22 cellular contexts compared by ENCODE assay signal in genomic region chr7:82312646-82313045, GRCh38.
A peak's percentile ranks its signal among the peaks of the same experiment; 100 is the strongest.
DNase-seq lines count a peak whose midpoint lies in the region; ATAC-seq and TF ChIP-seq lines count a peak whose summit lies in the region.
"Had no signal": no experiment of that assay in that cellular context is flagged by ENCODE, and none has a peak within 500 bp of the region (broad histone marks: within the 10 kb centered on the region; RNA-seq: fewer than 3 reads in every experiment).

No MANE protein-coding gene starts in this region.

- peak overlapping the region; percentile 44; the same call in 1 of the 2 replicates for H3K27ac Mint-ChIP-seq in GM23338
- H3K27ac Mint-ChIP-seq: B cell, CD14-positive monocyte had no signal

- no peak overlapping the region for H2AFZ ChIP-seq in GM23338
- H2AFZ ChIP-seq: GM23248 had no signal

- no peak for TF ChIP-seq CTCF in GM23338 (conservative IDR thresholded peaks at IDR 0.05; ENCODE audit: low read depth in 2 of 2)

- H3K9me3 Mint-ChIP-seq in GM23338 = peaks cover 12% of the 10 kb centered on the region

- H3K36me3 ChIP-seq in GM23338 (ENCODE audit: insufficient read depth) (no peaks in the 10 kb centered on the region), HUES6 (ENCODE audit: control insufficient read depth, insufficient read depth, low read length) (no peaks in the 10 kb centered on the region), NT2/D1 (ENCODE audit: insufficient read depth, insufficient read length, low read length) (no peaks in the 10 kb centered on the region)
- H3K36me3 ChIP-seq: SJSA1 had no signal

- DNase-seq in GM23338 (ENCODE audit: low spot score) (peak; percentile 70), NT2/D1 (ENCODE audit: low read depth, low spot score) (peak; percentile 57), iPS DF 19.7 (ENCODE audit: low read depth, low spot score) (peak; percentile 30)
- DNase-seq in activated effector memory CD4-positive, alpha-beta T cell treated with anti-CD3 and anti-CD28 coated beads, Interleukin-2, amount 50 U/mL, for 16 hours = no peak
- no peak for DNase-seq in NK-92 treated with Interleukin-12 subunit alpha and Interleukin-12 subunit beta, amount 100 ng/mL, for 24 hours (lab: John Stamatoyannopoulos, UW)
- DNase-seq: EL, GF-D8, GM23248, Karpas-422, MV-4-11, NCI-H1105 treated with DMSO at 0.1 percent for 48 hours, NCI-H187 treated with DMSO at 0.1 percent for 48 hours, NCI-H2107, NCI-H446, NCI-H526 had no signal

- no peaks in the 10 kb centered on the region; the same call in 1 of the 2 replicates for H3K79me2 ChIP-seq in GM23338 (replicated peaks; ENCODE audit: insufficient read depth)

- H3K4me1 ChIP-seq in GM23338 (ENCODE audit: insufficient read depth) = peaks cover 36% of the 10 kb centered on the region
- H3K4me1 ChIP-seq in HUES6 (ENCODE audit: control insufficient read depth, insufficient read depth, low read length) = peaks cover 36% of the 10 kb centered on the region
- no peaks in the 10 kb centered on the region for H3K4me1 ChIP-seq in NT2/D1 (ENCODE audit: insufficient read depth, insufficient read length)
- H3K4me1 ChIP-seq: SJSA1 had no signal

- H3K27me3 Mint-ChIP-seq in GM23338 (ENCODE audit: insufficient read depth, low read depth, poor library complexity) = peaks cover 3% of the 10 kb centered on the region
- H3K27me3 Mint-ChIP-seq: B cell had no signal

- H3F3A ChIP-seq in GM23338 (replicated peaks; ENCODE audit: low read depth) = no peaks in the 10 kb centered on the region

- H3K9me3 ChIP-seq in HUES6 (ENCODE audit: control insufficient read depth, insufficient read depth, low read depth, low read length) (peaks cover 3% of the 10 kb centered on the region; the same call in 1 of the 2 replicates), NT2/D1 (ENCODE audit: insufficient read depth, low read length) (peaks cover 5% of the 10 kb centered on the region; the same call in 1 of the 2 replicates)
- H3K9me3 ChIP-seq: A549, SJSA1 had no signal

- peaks cover 4% of the 10 kb centered on the region; the same call in 1 of the 2 replicates for H3K9me2 ChIP-seq in GM23338 (ENCODE audit: insufficient read depth)

- H3K4me2 ChIP-seq in GM23338 = peak overlapping the region; percentile 48
- H3K4me2 ChIP-seq: A549 had no signal

- no peak overlapping the region for H3K9ac ChIP-seq in HUES6 (ENCODE audit: low read length)
- no peak overlapping the region for H3K9ac ChIP-seq in NT2/D1 (ENCODE audit: insufficient read length, low read depth)
- H3K9ac ChIP-seq: GM23248 had no signal

- H3K27me3 ChIP-seq in GM23338 (ENCODE audit: insufficient read depth) = no peaks in the 10 kb centered on the region
- no peaks in the 10 kb centered on the region for H3K27me3 ChIP-seq in HUES6 (ENCODE audit: control insufficient read depth, insufficient read depth, low read length)
- H3K27me3 ChIP-seq in NT2/D1 (ENCODE audit: insufficient read depth, insufficient read length) = no peaks in the 10 kb centered on the region
- H3K27me3 ChIP-seq: SJSA1 had no signal

- H3K4me3 ChIP-seq in GM23338 (no peak overlapping the region), HUES6 (ENCODE audit: low read depth, low read length) (no peak overlapping the region), NT2/D1 (ENCODE audit: insufficient read length, low read depth) (no peak overlapping the region)
- H3K4me3 ChIP-seq: A549, GM23248, SJSA1 had no signal

- H3K36me3 Mint-ChIP-seq in GM23338 (ENCODE audit: low read depth) = peaks cover 23% of the 10 kb centered on the region
- H3K36me3 Mint-ChIP-seq: CD14-positive monocyte had no signal

- H3K4me3 Mint-ChIP-seq in GM23338 = no peak overlapping the region
- H3K4me3 Mint-ChIP-seq: B cell, CD14-positive monocyte had no signal

- ATAC-seq in GM23338 (peak; percentile 72), HG02973 (IDR thresholded peaks at IDR 0.05; ENCODE audit: unreplicated experiment) (no peak)
- ATAC-seq: A549, HCT116 had no signal

- H4K20me1 ChIP-seq in GM23338 (replicated peaks; ENCODE audit: insufficient read depth) = no peaks in the 10 kb centered on the region

- peaks cover 39% of the 10 kb centered on the region for H3K4me1 Mint-ChIP-seq in GM23338
- H3K4me1 Mint-ChIP-seq: B cell, CD14-positive monocyte had no signal

- H3K27ac ChIP-seq in GM23338 (ENCODE audit: low read depth) = peak overlapping the region; percentile 92
- H3K27ac ChIP-seq in HUES6 (ENCODE audit: low read depth, low read length) = peak overlapping the region; percentile 43
- H3K27ac ChIP-seq: A549, GM23248, SJSA1 had no signal

TF ChIP-seq in GM23338, 12 proteins besides CTCF, POLR2A, EP300 and RAD21:
- no peak for TF ChIP-seq CREB1 (CRISPR knock-in tag; IDR thresholded peaks at IDR 0.05; ENCODE audit: low read depth)
- peak; percentile 48; the same call in 1 of the 2 replicates for TF ChIP-seq NANOG (IDR thresholded peaks at IDR 0.05; ENCODE audit: borderline replicate concordance)
TF ChIP-seq in GM23338: peak in this region for 1.

Comparison
In these comparisons a context has a peak if more than half of its experiments do, and no peak if none do; other contexts are left out.
1. DNase-seq: peak in GM23338 (single experiment), NT2/D1 (single experiment) and iPS DF 19.7 (single experiment); none in activated effector memory CD4-positive, alpha-beta T cell treated with anti-CD3 and anti-CD28 coated beads, Interleukin-2, amount 50 U/mL, for 16 hours (single experiment) and NK-92 treated with Interleukin-12 subunit alpha and Interleukin-12 subunit beta, amount 100 ng/mL, for 24 hours (single experiment).